In genomic region chr16:66520406-66521194, GRCh38 we compare ENCODE assay signal across 9 cellular contexts. TPM values are rescaled to one million over a fixed set of nuclear protein-coding genes. Genes with fewer than 3 reads are reported as not detected.
DNase-seq lines count a peak whose midpoint lies in the region; ATAC-seq and TF ChIP-seq lines count a peak whose summit lies in the region.
"Had no signal": no experiment of that assay in that cellular context is flagged by ENCODE, and none has a peak within 500 bp of the region (broad histone marks: within the 10 kb centered on the region; RNA-seq: fewer than 3 reads in every experiment).

No MANE protein-coding gene starts in this region.

- H3K4me3 Mint-ChIP-seq in activated CD4-positive, alpha-beta T cell treated with anti-CD3 and anti-CD28 coated beads, Interleukin-2, amount 10 ng/mL, durations not matched to agents 24 days and 14 days = peak overlapping the region; percentile 62
- H3K4me3 Mint-ChIP-seq in activated CD8-positive, alpha-beta T cell treated with anti-CD3 and anti-CD28 coated beads for 36 hours = no peak overlapping the region

- H3K4me3 ChIP-seq in right atrium auricular region (no peak overlapping the region), thoracic aorta (no peak overlapping the region)

- H3K9me3 ChIP-seq in right atrium auricular region (no peaks in the 10 kb centered on the region), thoracic aorta (no peaks in the 10 kb centered on the region)

- H3K36me3 Mint-ChIP-seq in activated CD4-positive, alpha-beta T cell treated with anti-CD3 and anti-CD28 coated beads, Interleukin-2, amount 10 ng/mL, durations not matched to agents 24 days and 14 days (ENCODE audit: low read depth) = peaks cover 12% of the 10 kb centered on the region
- no peaks in the 10 kb centered on the region for H3K36me3 Mint-ChIP-seq in activated CD8-positive, alpha-beta T cell treated with anti-CD3 and anti-CD28 coated beads for 36 hours (ENCODE audit: low read depth)

- CTCF ChIA-PET in activated CD8-positive, alpha-beta T cell treated with anti-CD3 and anti-CD28 coated beads for 36 hours (lab: Charles Lee) = interaction anchor here (0.9 to 6.0 kb wide), 7 partner anchors 32 to 131 kb away, joined by 3 to 41 read pairs (median 4); partner anchors contain the start of genes CKLF and TK2

- H3K36me3 ChIP-seq in right atrium auricular region = peaks cover 7% of the 10 kb centered on the region
- H3K36me3 ChIP-seq in thoracic aorta = peaks cover 2% of the 10 kb centered on the region

- H3K4me1 ChIP-seq in right atrium auricular region (peaks cover 0 to 81% of the 10 kb centered on the region in 2 donors), thoracic aorta (ENCODE audit: control insufficient read depth in 1 of 2, low read depth in 2 of 2) (peaks cover 39 to 71% of the 10 kb centered on the region in 2 donors)

- peak overlapping the region; percentile 97 for H3K27ac Mint-ChIP-seq in activated CD4-positive, alpha-beta T cell treated with anti-CD3 and anti-CD28 coated beads, Interleukin-2, amount 10 ng/mL, durations not matched to agents 24 days and 14 days
- peak overlapping the region; percentile 88 for H3K27ac Mint-ChIP-seq in activated CD8-positive, alpha-beta T cell treated with anti-CD3 and anti-CD28 coated beads for 36 hours

- no peak for TF ChIP-seq CTCF in activated CD8-positive, alpha-beta T cell treated with anti-CD3 and anti-CD28 coated beads for 36 hours (IDR thresholded peaks at IDR 0.05)
- TF ChIP-seq CTCF in right atrium auricular region (IDR thresholded peaks at IDR 0.05) (no peak), thoracic aorta (IDR thresholded peaks at IDR 0.05) (no peak)

- POLR2A ChIA-PET in activated CD8-positive, alpha-beta T cell treated with anti-CD3 and anti-CD28 coated beads for 36 hours (lab: Charles Lee) = interaction anchor here (1.3 to 9.4 kb wide), 3 partner anchors 30 to 96 kb away, joined by 3 to 78 read pairs (median 4); partner anchors contain the start of genes CKLF and TK2

- no peaks in the 10 kb centered on the region for H3K9me3 Mint-ChIP-seq in activated CD4-positive, alpha-beta T cell treated with anti-CD3 and anti-CD28 coated beads, Interleukin-2, amount 10 ng/mL, durations not matched to agents 24 days and 14 days
- H3K9me3 Mint-ChIP-seq in activated CD8-positive, alpha-beta T cell treated with anti-CD3 and anti-CD28 coated beads for 36 hours = no peaks in the 10 kb centered on the region

- H3K4me1 Mint-ChIP-seq in activated CD4-positive, alpha-beta T cell treated with anti-CD3 and anti-CD28 coated beads, Interleukin-2, amount 10 ng/mL, durations not matched to agents 24 days and 14 days = peaks cover 85% of the 10 kb centered on the region
- peaks cover 88% of the 10 kb centered on the region for H3K4me1 Mint-ChIP-seq in activated CD8-positive, alpha-beta T cell treated with anti-CD3 and anti-CD28 coated beads for 36 hours (ENCODE audit: low read depth)

- H3K27me3 ChIP-seq in right atrium auricular region = no peaks in the 10 kb centered on the region
- no peaks in the 10 kb centered on the region for H3K27me3 ChIP-seq in thoracic aorta (replicated peaks; ENCODE audit: insufficient read depth)

- ATAC-seq in activated CD8-positive, alpha-beta T cell treated with anti-CD3 and anti-CD28 coated beads for 36 hours = no peak
- no peak for ATAC-seq in thoracic aorta (ENCODE audit: insufficient number of reproducible peaks, low FRiP score, low read depth)
- ATAC-seq in GM21786 (IDR thresholded peaks at IDR 0.05; ENCODE audit: unreplicated experiment) = no peak

- H3K27me3 Mint-ChIP-seq in activated CD4-positive, alpha-beta T cell treated with anti-CD3 and anti-CD28 coated beads, Interleukin-2, amount 10 ng/mL, durations not matched to agents 24 days and 14 days = no peaks in the 10 kb centered on the region
- H3K27me3 Mint-ChIP-seq in activated CD8-positive, alpha-beta T cell treated with anti-CD3 and anti-CD28 coated beads for 36 hours = no peaks in the 10 kb centered on the region

- peak; percentile 67 for DNase-seq in activated CD4-positive, alpha-beta T cell treated with anti-CD3 and anti-CD28 coated beads, Interleukin-2, amount 10 ng/mL, durations not matched to agents 24 days and 14 days
- no peak for DNase-seq in activated CD4-positive, alpha-beta T cell treated with anti-CD3 and anti-CD28 coated beads, Interleukin-2, amount 50 U/mL, for 4 hours
- DNase-seq in activated CD8-positive, alpha-beta T cell treated with anti-CD3 and anti-CD28 coated beads for 36 hours = no peak
- DNase-seq in right atrium auricular region (ENCODE audit: low spot score) = no peak
- no peak for DNase-seq in thoracic aorta (ENCODE audit: low spot score)
- no peak for DNase-seq in NCI-H1436 (lab: John Stamatoyannopoulos, UW)
- no peak for DNase-seq in putamen (ENCODE audit: low spot score)

- H3K27ac ChIP-seq in right atrium auricular region (peak overlapping the region; percentile 58 to 66), thoracic aorta (peak overlapping the region; percentile 51 to 76)

- intact Hi-C loops in activated CD4-positive, alpha-beta T cell treated with anti-CD3 and anti-CD28 coated beads, Interleukin-2, amount 10 ng/mL, durations not matched to agents 24 days and 14 days (cut with micrococcal nuclease) = no loop called here
- intact Hi-C loops in activated CD8-positive, alpha-beta T cell treated with anti-CD3 and anti-CD28 coated beads for 36 hours (cut with micrococcal nuclease) = no loop called here

RNA-seq across cellular contexts. Expression of gene TK2, which starts 29.3 kb away (rescaled TPM):
- 5.8 and 6.7 TPM in 2 replicates for total RNA-seq in activated CD4-positive, alpha-beta T cell treated with anti-CD3 and anti-CD28 coated beads, Interleukin-2, amount 10 ng/mL, durations not matched to agents 24 days and 14 days
- 1 to 10 TPM; 3.2 to 4.4 TPM for total RNA-seq in activated CD8-positive, alpha-beta T cell treated with anti-CD3 and anti-CD28 coated beads for 36 hours
- total RNA-seq in right atrium auricular region = 10 to 100 TPM; 20.7 to 24.5 TPM
- total RNA-seq in thoracic aorta = 10 to 100 TPM; 41.7 to 55.5 TPM

RNA-seq across cellular contexts. Expression of gene CKLF, which starts 31.8 kb away (rescaled TPM):
- total RNA-seq in activated CD4-positive, alpha-beta T cell treated with anti-CD3 and anti-CD28 coated beads, Interleukin-2, amount 10 ng/mL, durations not matched to agents 24 days and 14 days = 145 and 146 TPM in 2 replicates
- 10 to 100 TPM; 99.0 to 99.7 TPM for total RNA-seq in activated CD8-positive, alpha-beta T cell treated with anti-CD3 and anti-CD28 coated beads for 36 hours
- 10 to 100 TPM; 11.5 to 22.5 TPM for total RNA-seq in right atrium auricular region
- total RNA-seq in thoracic aorta = 10 to 100 TPM; 23.4 to 39.8 TPM

RNA-seq across cellular contexts. Expression of gene CMTM1, which starts 45.6 kb away (rescaled TPM):
- 12.2 and 13.6 TPM in 2 replicates for total RNA-seq in activated CD4-positive, alpha-beta T cell treated with anti-CD3 and anti-CD28 coated beads, Interleukin-2, amount 10 ng/mL, durations not matched to agents 24 days and 14 days
- 1 to 10 TPM; 5.4 to 6.2 TPM for total RNA-seq in activated CD8-positive, alpha-beta T cell treated with anti-CD3 and anti-CD28 coated beads for 36 hours
- total RNA-seq in right atrium auricular region (1 to 10 TPM in 1 of 2 donors, not detected in 1; 1.6 TPM), thoracic aorta (1 to 10 TPM in 1 of 2 donors, under 1 TPM in 1; 0.81 to 7.5 TPM)

RNA-seq across cellular contexts. Expression of gene CMTM2, which starts 58.7 kb away (rescaled TPM):
- 0.51 and 0.95 TPM in 2 replicates for total RNA-seq in activated CD4-positive, alpha-beta T cell treated with anti-CD3 and anti-CD28 coated beads, Interleukin-2, amount 10 ng/mL, durations not matched to agents 24 days and 14 days
- total RNA-seq in activated CD8-positive, alpha-beta T cell treated with anti-CD3 and anti-CD28 coated beads for 36 hours = under 1 TPM in 1 of 2 experiments, not detected in 1; 0.29 TPM
- total RNA-seq in right atrium auricular region (not detected), thoracic aorta (1 to 10 TPM in 1 of 2 donors, not detected in 1; 1.7 TPM)
- total RNA-seq: A673 had no signal
